9 cellular contexts compared by ENCODE assay signal in the genomic region with DNA sequence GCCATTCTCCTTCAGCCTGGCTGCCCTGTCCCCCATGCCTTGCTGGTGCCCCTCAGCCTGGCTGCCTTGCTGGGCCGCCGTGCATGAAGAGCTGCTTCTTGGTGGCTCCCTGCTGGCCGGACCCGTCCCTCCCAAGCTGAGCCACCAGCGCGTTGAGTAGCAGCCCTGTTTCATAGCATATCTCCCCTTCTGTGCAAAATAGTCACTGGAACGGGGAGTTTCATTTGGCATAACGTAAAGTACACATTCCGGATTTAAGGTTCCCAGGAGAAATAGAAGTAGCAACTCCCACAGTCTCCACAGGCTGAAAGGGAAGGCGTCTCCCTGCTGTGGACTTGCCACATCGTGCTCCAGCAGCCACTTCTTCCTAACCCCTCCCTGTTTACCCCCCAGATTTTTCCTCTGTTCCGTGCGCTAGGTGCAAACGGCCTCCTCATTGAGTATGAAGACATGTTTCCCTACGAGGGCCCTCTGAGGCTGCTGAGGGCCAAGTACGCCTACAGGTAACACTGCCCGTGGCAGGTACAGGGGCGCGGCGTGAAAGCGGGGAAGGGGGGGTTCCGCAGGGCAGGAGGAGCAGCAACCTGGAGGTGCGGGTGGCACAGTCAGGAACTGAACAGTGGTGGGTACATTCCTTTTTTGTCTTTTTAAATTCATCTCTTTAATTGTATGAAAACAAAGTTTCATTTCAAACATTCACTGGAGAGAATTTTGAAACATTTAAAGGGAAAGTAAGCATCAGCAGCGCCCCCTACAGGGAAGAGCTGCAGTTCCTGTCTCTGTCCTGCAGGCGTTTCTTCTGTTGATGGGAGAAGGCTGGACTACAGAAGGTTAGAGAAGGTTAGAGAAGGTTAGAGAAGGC. TPM values are rescaled to one million over a fixed set of nuclear protein-coding genes. Genes with fewer than 3 reads are reported as not detected.
DNase-seq lines count a peak whose midpoint lies in the region; ATAC-seq, FAIRE-seq and TF ChIP-seq lines count a peak whose summit lies in the region.
"Had no signal": no experiment of that assay in that cellular context is flagged by ENCODE, and none has a peak within 500 bp of the region (broad histone marks: within the 10 kb centered on the region; RNA-seq: fewer than 3 reads in every experiment).

No MANE protein-coding gene starts in this region.

- H4K8ac ChIP-seq in H1 (ENCODE audit: extremely low read depth, insufficient read depth, low read length), result no peak overlapping the region; the same call in 1 of the 2 replicates

- H3K79me1 ChIP-seq in H1 (ENCODE audit: low read depth, low read length), result no peaks in the 10 kb centered on the region

- peak; percentile 53 to 82 (median 76) for TF ChIP-seq CTCF in H1 (IDR thresholded peaks at IDR 0.05; ENCODE audit: control extremely low read depth in 1 of 3, insufficient read depth in 1 of 3, low read depth in 1 of 3, low read length in 3 of 3)
- peak; percentile 49 for TF ChIP-seq CTCF in osteocyte (IDR thresholded peaks at IDR 0.05)
- no peak for TF ChIP-seq CTCF in lower leg skin (IDR thresholded peaks at IDR 0.05)

- no peak overlapping the region for H3K4ac ChIP-seq in H1 (replicated peaks; ENCODE audit: insufficient read length, low read depth, low read length)

- H3K79me2 ChIP-seq in H1 (ENCODE audit: control insufficient read depth in 1 of 2, insufficient read depth in 2 of 2, low read length in 2 of 2), result no peaks in the 10 kb centered on the region

- POLR2A ChIA-PET in activated CD4-positive, alpha-beta T cell treated with anti-CD3 and anti-CD28 coated beads, Interleukin-2, amount 10 ng/mL, durations not matched to agents 7 days and 5 days (lab: Charles Lee), result no interaction called here
- POLR2A ChIA-PET in H1 (lab: Charles Lee; ENCODE audit: partially characterized antibody), result interaction anchor here (0.7 to 1.3 kb wide), 4 partner anchors 9 to 41 kb away, joined by 3 to 4 read pairs (median 3); no protein-coding TSS in a partner anchor

- no peaks in the 10 kb centered on the region; a peak in 1 of 7 replicates for H3K4me1 ChIP-seq in H1 (replicated peaks in 1 of 4; ENCODE audit: control insufficient read depth in 3 of 4, insufficient read depth in 4 of 4, low read length in 3 of 4)

- no peaks in the 10 kb centered on the region for H3K23me2 ChIP-seq in H1 (ENCODE audit: low read depth, low read length)

- peaks cover 47% of the 10 kb centered on the region for H3K36me3 Mint-ChIP-seq in activated CD4-positive, alpha-beta T cell treated with anti-CD3 and anti-CD28 coated beads, Interleukin-2, amount 10 ng/mL, durations not matched to agents 7 days and 5 days (ENCODE audit: low read depth)
- H3K36me3 Mint-ChIP-seq in osteocyte (ENCODE audit: unreplicated experiment), result peaks cover 13% of the 10 kb centered on the region

- H4K91ac ChIP-seq in H1 (replicated peaks; ENCODE audit: insufficient read length, low read length), result no peak overlapping the region

- no peak for TF ChIP-seq EP300 in H1 (IDR thresholded peaks at IDR 0.05; ENCODE audit: borderline replicate concordance in 1 of 2, low read depth in 2 of 2, low read length in 2 of 2)

- peak overlapping the region; percentile 54 for H3K27ac Mint-ChIP-seq in activated CD4-positive, alpha-beta T cell treated with anti-CD3 and anti-CD28 coated beads, Interleukin-2, amount 10 ng/mL, durations not matched to agents 7 days and 5 days
- no peak overlapping the region for H3K27ac Mint-ChIP-seq in osteocyte (ENCODE audit: unreplicated experiment)

- H2AFZ ChIP-seq in H1 (ENCODE audit: low read length), result no peak overlapping the region

- H4K5ac ChIP-seq in H1 (ENCODE audit: insufficient read length, low read depth, low read length), result no peak overlapping the region

- H3K27me3 Mint-ChIP-seq in activated CD4-positive, alpha-beta T cell treated with anti-CD3 and anti-CD28 coated beads, Interleukin-2, amount 10 ng/mL, durations not matched to agents 7 days and 5 days, result no peaks in the 10 kb centered on the region
- no peaks in the 10 kb centered on the region for H3K27me3 Mint-ChIP-seq in osteocyte (ENCODE audit: unreplicated experiment)

- no peak for ATAC-seq in HG03135 (IDR thresholded peaks at IDR 0.05; ENCODE audit: unreplicated experiment)

- no peak overlapping the region for H2BK12ac ChIP-seq in H1 (ENCODE audit: low read depth, low read length)

- H2BK15ac ChIP-seq in H1 (ENCODE audit: low read length), result no peak overlapping the region

- H3K18ac ChIP-seq in H1 (ENCODE audit: extremely low read depth, low read length), result no peak overlapping the region

- no peak overlapping the region for H3K4me2 ChIP-seq in H1 (ENCODE audit: insufficient read depth in 1 of 2, low read depth in 2 of 2, low read length in 2 of 2)

- no peak overlapping the region for H3K9ac ChIP-seq in H1 (replicated peaks in 1 of 4; ENCODE audit: extremely low read depth in 1 of 4, low read depth in 3 of 4, low read length in 3 of 4)

- peaks cover 2% of the 10 kb centered on the region for H3K9me3 Mint-ChIP-seq in activated CD4-positive, alpha-beta T cell treated with anti-CD3 and anti-CD28 coated beads, Interleukin-2, amount 10 ng/mL, durations not matched to agents 7 days and 5 days
- H3K9me3 Mint-ChIP-seq in osteocyte (ENCODE audit: unreplicated experiment), result no peaks in the 10 kb centered on the region

- intact Hi-C loops in lower leg skin (cut with DNase I; ENCODE audit: low total_unique reads), result no loop called here

- no peak overlapping the region for H3K14ac ChIP-seq in H1 (ENCODE audit: insufficient read length)

- H3K4me1 Mint-ChIP-seq in activated CD4-positive, alpha-beta T cell treated with anti-CD3 and anti-CD28 coated beads, Interleukin-2, amount 10 ng/mL, durations not matched to agents 7 days and 5 days, result peaks cover 41% of the 10 kb centered on the region
- H3K4me1 Mint-ChIP-seq in osteocyte (ENCODE audit: unreplicated experiment), result peaks cover 4% of the 10 kb centered on the region

- H3K9me3 ChIP-seq in H1 (ENCODE audit: insufficient read depth in 2 of 2, low read depth in 1 of 2, low read length in 1 of 2), result peaks cover 0 to 3% of the 10 kb centered on the region in 2 experiments; a peak in 1 of 4 replicates

- no peak overlapping the region for H2BK120ac ChIP-seq in H1 (replicated peaks; ENCODE audit: low read depth, low read length)

- TF ChIP-seq POLR2A in H1 (IDR thresholded peaks at IDR 0.05; ENCODE audit: control extremely low read depth in 1 of 2, low read depth in 2 of 2, low read length in 2 of 2), result no peak
- TF ChIP-seq POLR2A in lower leg skin (IDR thresholded peaks at IDR 0.05), result no peak

- no peak overlapping the region for H3K23ac ChIP-seq in H1 (ENCODE audit: insufficient read length)

- TF ChIP-seq RAD21 in H1 (IDR thresholded peaks at IDR 0.05 in 1 of 2, conservative IDR thresholded peaks at IDR 0.05 in 1 of 2; ENCODE audit: low read depth in 2 of 2, low read length in 2 of 2), result peak; percentile 30 to 49

- CTCF ChIA-PET in activated CD4-positive, alpha-beta T cell treated with anti-CD3 and anti-CD28 coated beads, Interleukin-2, amount 10 ng/mL, durations not matched to agents 7 days and 5 days (lab: Charles Lee), result interaction anchor here (0.6 to 1.6 kb wide), 7 partner anchors 91 to 464 kb away, joined by 3 to 5 read pairs (median 3); a partner anchor contains a TSS
- CTCF ChIA-PET in H1 (lab: Charles Lee; ENCODE audit: partially characterized antibody), result interaction anchor here (0.7 to 4.8 kb wide), 21 partner anchors 8 to 235 kb away, joined by 3 to 17 read pairs (median 4); no protein-coding TSS in a partner anchor

- H3K56ac ChIP-seq in H1 (replicated peaks; ENCODE audit: insufficient read length, low read depth, low read length), result no peak overlapping the region

- no peak overlapping the region for H3K27ac ChIP-seq in H1 (ENCODE audit: low read depth, low read length)

- no peak for FAIRE-seq in H1 (lab: Jason Lieb, UNC)
- FAIRE-seq: TTC549 had no signal

- no peak overlapping the region for H2BK5ac ChIP-seq in H1 (ENCODE audit: low read depth, low read length)

- no peak overlapping the region for H3K4me3 Mint-ChIP-seq in activated CD4-positive, alpha-beta T cell treated with anti-CD3 and anti-CD28 coated beads, Interleukin-2, amount 10 ng/mL, durations not matched to agents 7 days and 5 days
- H3K4me3 Mint-ChIP-seq in osteocyte (ENCODE audit: unreplicated experiment), result no peak overlapping the region

- no peak overlapping the region for H2BK20ac ChIP-seq in H1 (ENCODE audit: low read length)

- H2AK5ac ChIP-seq in H1 (ENCODE audit: low read depth, low read length), result no peak overlapping the region

- no peaks in the 10 kb centered on the region for H3K27me3 ChIP-seq in H1 (replicated peaks in 1 of 4; ENCODE audit: control insufficient read depth in 3 of 4, extremely low read depth in 1 of 4, insufficient read depth in 3 of 4, low read length in 3 of 4)

- H3K36me3 ChIP-seq in H1 (ENCODE audit: control insufficient read depth in 2 of 4, insufficient read depth in 4 of 4, low read length in 3 of 4), result peaks cover 0 to 2% (median 0%) of the 10 kb centered on the region in 4 experiments; a peak in 1 of 8 replicates

- WGBS in H1 (ENCODE audit: extremely low coverage in 1 of 2, insufficient coverage in 1 of 2, insufficient read length in 1 of 2, insufficient replicate concordance in 2 of 2, low coverage in 1 of 2, low lambda C conversion rate in 2 of 2, missing lambda C conversion rate in 1 of 2), 2 experiments, result 87% methylated on average over 25 of the region's 25 CpGs; no CpG with 5 or more reads in 1 of the 2 experiments
- 66 to 70% methylated on average over 25 of the region's 25 CpGs for WGBS in lower leg skin, 2 donors

- DNase-seq in ELF-1 (ENCODE audit: low read depth, low spot score), result peak; percentile 71
- peak; percentile 12 for DNase-seq in LoVo (ENCODE audit: low spot score)
- peak; percentile 71 for DNase-seq in activated CD4-positive, alpha-beta T cell treated with anti-CD3 and anti-CD28 coated beads, Interleukin-2, amount 10 ng/mL, durations not matched to agents 7 days and 5 days
- peak in 1 of 2 experiments; percentile 82 for DNase-seq in H1 (ENCODE audit: low read depth in 1 of 2, low spot score in 2 of 2)
- no peak for DNase-seq in osteocyte (ENCODE audit: extremely low spot score, unreplicated experiment)
- no peak for DNase-seq in mesenteric fat pad (ENCODE audit: low spot score)
- DNase-seq in lower leg skin (ENCODE audit: low spot score in 2 of 2), result no peak

- H3K4me3 ChIP-seq in H1 (ENCODE audit: extremely low read depth in 1 of 4, insufficient read depth in 2 of 4, low read depth in 3 of 4, low read length in 4 of 4) (no peak overlapping the region), lower leg skin (ENCODE audit: low read depth, poor library complexity, severe bottlenecking) (no peak overlapping the region)

- peaks cover 1 to 2% of the 10 kb centered on the region in 2 experiments for H4K20me1 ChIP-seq in H1 (replicated peaks in 1 of 2; ENCODE audit: control insufficient read depth in 1 of 2, insufficient read depth in 2 of 2, low read length in 2 of 2)

RNA-seq across cellular contexts. Expression of a gene that starts 5.8 kb away (rescaled TPM):
- total RNA-seq in activated CD4-positive, alpha-beta T cell treated with anti-CD3 and anti-CD28 coated beads, Interleukin-2, amount 10 ng/mL, durations not matched to agents 7 days and 5 days, result 10 to 100 TPM; 23.8 to 28.0 TPM
- 21.8 and 24.4 TPM in 2 replicates for total RNA-seq in H1 (2021; fragmentation: NEBNext Ultra II Directional; extraction: Animal tissue kit (Norgen Biotek cat#: 25700))
- polyA plus RNA-seq in H1 (2011; rRNA removed), result 21.1 and 27.9 TPM in 2 replicates
- 20.9 TPM for polyA plus RNA-seq in H1 (2011; cell fraction: cytosol; rRNA removed)
- polyA plus RNA-seq in H1 (2011; cell fraction: nucleus; rRNA removed), result 27.5 TPM
- 14.6 to 23.4 TPM (median 20.6 TPM) in 4 replicates for polyA plus RNA-seq in H1 (2012, experiment 1 of 2)
- polyA plus RNA-seq in H1 (2012, experiment 2 of 2), result 14.7 TPM
- polyA plus RNA-seq in H1 (2013, experiment 1 of 2), result 13.6 TPM
- polyA plus RNA-seq in H1 (2013, experiment 2 of 2), result 14.7 TPM
- 18.7 and 20.0 TPM in 2 replicates for polyA minus RNA-seq in H1 (2011; rRNA and poly(A)+ RNA removed)
- polyA minus RNA-seq in H1 (2011; cell fraction: cytosol; rRNA and poly(A)+ RNA removed), result 11.6 TPM
- 14.3 TPM for polyA minus RNA-seq in H1 (2011; cell fraction: nucleus; rRNA and poly(A)+ RNA removed)
- total RNA-seq in osteocyte, result 30.7 and 32.8 TPM in 2 replicates
- total RNA-seq in mesenteric fat pad, result 22.6 TPM
- total RNA-seq in lower leg skin, result 10 to 100 TPM; 13.0 to 28.7 (median 23.2) TPM

RNA-seq across cellular contexts. Expression of a gene that starts 6.1 kb away (rescaled TPM):
- total RNA-seq in activated CD4-positive, alpha-beta T cell treated with anti-CD3 and anti-CD28 coated beads, Interleukin-2, amount 10 ng/mL, durations not matched to agents 7 days and 5 days, result 10 to 100 TPM; 65.5 to 70.2 TPM
- total RNA-seq in H1 (2021; fragmentation: NEBNext Ultra II Directional; extraction: Animal tissue kit (Norgen Biotek cat#: 25700)), result 20.6 and 24.2 TPM in 2 replicates
- 21.8 and 33.7 TPM in 2 replicates for polyA plus RNA-seq in H1 (2011; rRNA removed)
- polyA plus RNA-seq in H1 (2011; cell fraction: cytosol; rRNA removed), result 41.2 TPM
- 187 TPM for polyA plus RNA-seq in H1 (2011; cell fraction: nucleus; rRNA removed)
- 15.9 to 26.9 TPM (median 22.1 TPM) in 4 replicates for polyA plus RNA-seq in H1 (2012, experiment 1 of 2)
- 13.8 TPM for polyA plus RNA-seq in H1 (2012, experiment 2 of 2)
- polyA plus RNA-seq in H1 (2013, experiment 1 of 2), result 16.1 TPM
- 12.2 TPM for polyA plus RNA-seq in H1 (2013, experiment 2 of 2)
- 13.2 and 13.6 TPM in 2 replicates for polyA minus RNA-seq in H1 (2011; rRNA and poly(A)+ RNA removed)
- polyA minus RNA-seq in H1 (2011; cell fraction: cytosol; rRNA and poly(A)+ RNA removed), result 12.3 TPM
- polyA minus RNA-seq in H1 (2011; cell fraction: nucleus; rRNA and poly(A)+ RNA removed), result 28.0 TPM
- total RNA-seq in osteocyte, result 21.9 and 26.5 TPM in 2 replicates
- total RNA-seq in mesenteric fat pad, result 24.1 TPM
- total RNA-seq in lower leg skin, result 10 to 100 TPM; 30.0 to 47.1 (median 39.3) TPM

RNA-seq across cellular contexts. Expression of a gene that starts 26.3 kb away (rescaled TPM):
- total RNA-seq in activated CD4-positive, alpha-beta T cell treated with anti-CD3 and anti-CD28 coated beads, Interleukin-2, amount 10 ng/mL, durations not matched to agents 7 days and 5 days, result 100 to 1,000 TPM; 300 to 324 TPM
- total RNA-seq in H1 (2021; fragmentation: NEBNext Ultra II Directional; extraction: Animal tissue kit (Norgen Biotek cat#: 25700)), result 66.7 and 74.6 TPM in 2 replicates
- 81.4 and 116 TPM in 2 replicates for polyA plus RNA-seq in H1 (2011; rRNA removed)
- 91.4 TPM for polyA plus RNA-seq in H1 (2011; cell fraction: cytosol; rRNA removed)
- 123 TPM for polyA plus RNA-seq in H1 (2011; cell fraction: nucleus; rRNA removed)
- polyA plus RNA-seq in H1 (2012, experiment 1 of 2), result 45.3 to 72.9 TPM (median 65.7 TPM) in 4 replicates
- 103 TPM for polyA plus RNA-seq in H1 (2012, experiment 2 of 2)
- polyA plus RNA-seq in H1 (2013, experiment 1 of 2), result 51.4 TPM
- polyA plus RNA-seq in H1 (2013, experiment 2 of 2), result 50.6 TPM
- 48.1 and 52.9 TPM in 2 replicates for polyA minus RNA-seq in H1 (2011; rRNA and poly(A)+ RNA removed)
- polyA minus RNA-seq in H1 (2011; cell fraction: cytosol; rRNA and poly(A)+ RNA removed), result 79.5 TPM
- polyA minus RNA-seq in H1 (2011; cell fraction: nucleus; rRNA and poly(A)+ RNA removed), result 81.6 TPM
- total RNA-seq in osteocyte (69.8 and 78.7 TPM in 2 replicates), mesenteric fat pad (84.9 TPM), lower leg skin (10 to 100 TPM; 32.4 to 48.8 (median 43.5) TPM)

RNA-seq across cellular contexts. Expression of a gene that starts 34.3 kb away (rescaled TPM):
- 100 to 1,000 TPM; 105 to 117 TPM for total RNA-seq in activated CD4-positive, alpha-beta T cell treated with anti-CD3 and anti-CD28 coated beads, Interleukin-2, amount 10 ng/mL, durations not matched to agents 7 days and 5 days
- total RNA-seq in H1 (2021; fragmentation: NEBNext Ultra II Directional; extraction: Animal tissue kit (Norgen Biotek cat#: 25700)), result 87.4 and 97.4 TPM in 2 replicates
- polyA plus RNA-seq in H1 (2011; rRNA removed), result 131 and 161 TPM in 2 replicates
- 156 TPM for polyA plus RNA-seq in H1 (2011; cell fraction: cytosol; rRNA removed)
- polyA plus RNA-seq in H1 (2011; cell fraction: nucleus; rRNA removed), result 116 TPM
- 89.4 to 142 TPM (median 122 TPM) in 4 replicates for polyA plus RNA-seq in H1 (2012, experiment 1 of 2)
- 150 TPM for polyA plus RNA-seq in H1 (2012, experiment 2 of 2)
- 84.3 TPM for polyA plus RNA-seq in H1 (2013, experiment 1 of 2)
- polyA plus RNA-seq in H1 (2013, experiment 2 of 2), result 84.4 TPM
- polyA minus RNA-seq in H1 (2011; rRNA and poly(A)+ RNA removed), result 87.8 and 110 TPM in 2 replicates
- 48.8 TPM for polyA minus RNA-seq in H1 (2011; cell fraction: cytosol; rRNA and poly(A)+ RNA removed)
- polyA minus RNA-seq in H1 (2011; cell fraction: nucleus; rRNA and poly(A)+ RNA removed), result 33.9 TPM
- total RNA-seq in osteocyte, result 65.7 and 72.8 TPM in 2 replicates
- total RNA-seq in mesenteric fat pad, result 57.3 TPM
- total RNA-seq in lower leg skin, result 10 to 100 TPM; 39.9 to 59.2 (median 44.3) TPM

RNA-seq across cellular contexts. Expression of a gene that starts 52.7 kb away (rescaled TPM):
- not detected for total RNA-seq in activated CD4-positive, alpha-beta T cell treated with anti-CD3 and anti-CD28 coated beads, Interleukin-2, amount 10 ng/mL, durations not matched to agents 7 days and 5 days
- 0.63 TPM in 1 of 2 replicates, not detected in the other for total RNA-seq in H1 (2021; fragmentation: NEBNext Ultra II Directional; extraction: Animal tissue kit (Norgen Biotek cat#: 25700))
- 0.27 and 0.49 TPM in 2 replicates for polyA plus RNA-seq in H1 (2011; rRNA removed)
- polyA plus RNA-seq in H1 (2011; cell fraction: cytosol; rRNA removed), result 0.16 TPM
- 0.73 TPM for polyA plus RNA-seq in H1 (2011; cell fraction: nucleus; rRNA removed)
- polyA plus RNA-seq in H1 (2012, experiment 1 of 2), result 0.17 to 0.27 TPM (median 0.20 TPM) in 3 of 4 replicates, not detected in the other
- polyA plus RNA-seq in H1 (2012, experiment 2 of 2), result not detected
- 0.47 TPM for polyA plus RNA-seq in H1 (2013, experiment 1 of 2)
- 0.33 TPM for polyA plus RNA-seq in H1 (2013, experiment 2 of 2)
- not detected in 2 replicates for polyA minus RNA-seq in H1 (2011; rRNA and poly(A)+ RNA removed)
- polyA minus RNA-seq in H1 (2011; cell fraction: cytosol; rRNA and poly(A)+ RNA removed), result not detected
- not detected for polyA minus RNA-seq in H1 (2011; cell fraction: nucleus; rRNA and poly(A)+ RNA removed)
- total RNA-seq in osteocyte, result not detected in 2 replicates
- not detected for total RNA-seq in mesenteric fat pad
- total RNA-seq in lower leg skin, result not detected

Comparison
In these comparisons a context has a peak if more than half of its experiments do, and no peak if none do; other contexts are left out.
1. DNase-seq: peak in ELF-1 (single experiment), LoVo (single experiment) and activated CD4-positive, alpha-beta T cell treated with anti-CD3 and anti-CD28 coated beads, Interleukin-2, amount 10 ng/mL, durations not matched to agents 7 days and 5 days (single experiment); none in osteocyte (single experiment), mesenteric fat pad (single experiment) and lower leg skin (0 of 2).
2. CTCF ChIP-seq: peak in H1 (3 of 3) and osteocyte (single experiment); none in lower leg skin (0 of 3).